ENCODE assay signal across 22 cellular contexts in the genomic region with DNA sequence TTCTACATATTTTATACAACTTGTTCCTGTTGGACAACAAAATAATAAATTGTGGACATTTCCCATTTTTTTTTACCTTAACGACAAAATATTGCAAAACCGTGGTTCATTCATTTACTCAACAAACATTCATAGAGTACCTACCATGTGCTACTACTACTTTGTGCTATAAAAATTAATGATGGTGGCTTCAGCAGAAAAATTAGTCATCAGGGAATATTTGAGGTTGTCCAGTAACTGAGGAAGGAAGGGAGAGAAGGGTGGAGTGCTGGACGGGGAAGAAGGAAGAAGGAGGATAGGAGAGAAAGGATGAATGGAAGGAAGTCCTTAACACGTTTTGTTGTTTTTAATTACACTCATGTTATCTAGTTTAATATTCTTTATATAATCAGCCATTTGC. TPM values are rescaled to one million over a fixed set of nuclear protein-coding genes. Genes with fewer than 3 reads are reported as not detected.
A peak's percentile ranks its signal among the peaks of the same experiment; 100 is the strongest.
DNase-seq lines count a peak whose midpoint lies in the region; ATAC-seq, FAIRE-seq and TF ChIP-seq lines count a peak whose summit lies in the region.
"Had no signal": no experiment of that assay in that cellular context is flagged by ENCODE, and none has a peak within 500 bp of the region (broad histone marks: within the 10 kb centered on the region; RNA-seq: fewer than 3 reads in every experiment).

No MANE protein-coding gene starts in this region.

- H3K4me3 ChIP-seq in HEK293 (ENCODE audit: low read depth, low read length) (no peak overlapping the region), endothelial cell of umbilical vein (replicated peaks in 1 of 3; ENCODE audit: insufficient read depth in 1 of 3, low read depth in 1 of 3, low read length in 3 of 3) (no peak overlapping the region), PC-9 (no peak overlapping the region)
- H3K4me3 ChIP-seq: A549, BLaER1, K562 had no signal

- H3K9me1 ChIP-seq in endothelial cell of umbilical vein (replicated peaks; ENCODE audit: control insufficient read depth, extremely low read depth, insufficient read depth, low read length), result no peaks in the 10 kb centered on the region

- dilution Hi-C loops in endothelial cell of umbilical vein (cut with MboI; ENCODE audit: extremely low pct_ligation_motif_present, low sequenced_read_pairs), result no loop called here

- TF ChIP-seq CTCF in HEK293 (tag by site-specific recombination; IDR thresholded peaks at IDR 0.05) (no peak), endothelial cell of umbilical vein (IDR thresholded peaks at IDR 0.05; ENCODE audit: extremely low read depth in 1 of 2, insufficient read depth in 1 of 2, low read depth in 1 of 2, low read length in 2 of 2) (no peak), osteocyte (IDR thresholded peaks at IDR 0.05) (no peak), PC-9 (conservative IDR thresholded peaks at IDR 0.05) (no peak)

- no peaks in the 10 kb centered on the region for H3K9me3 ChIP-seq in HEK293 (ENCODE audit: control insufficient read depth, insufficient read depth, low read depth, low read length)
- no peaks in the 10 kb centered on the region for H3K9me3 ChIP-seq in endothelial cell of umbilical vein (replicated peaks; ENCODE audit: control insufficient read depth, insufficient read depth, low read length)
- H3K9me3 ChIP-seq in PC-9 (ENCODE audit: insufficient read depth, low read depth), result no peaks in the 10 kb centered on the region
- H3K9me3 ChIP-seq: A549, BLaER1 had no signal

- H3K27ac ChIP-seq in HEK293 (ENCODE audit: extremely low read depth, low read depth, low read length), result no peak overlapping the region
- H3K27ac ChIP-seq in endothelial cell of umbilical vein (ENCODE audit: insufficient read depth, low read depth, low read length), result peak overlapping the region; percentile 5
- no peak overlapping the region for H3K27ac ChIP-seq in PC-9
- H3K27ac ChIP-seq: A549, BLaER1, RWPE1 had no signal

- no peak overlapping the region for H3K9ac ChIP-seq in endothelial cell of umbilical vein (replicated peaks; ENCODE audit: extremely low read depth, insufficient read depth, low read length)
- H3K9ac ChIP-seq: BLaER1 had no signal

- peaks cover 74% of the 10 kb centered on the region for H3K4me1 Mint-ChIP-seq in osteocyte (ENCODE audit: unreplicated experiment)
- H3K4me1 Mint-ChIP-seq: CD4-positive, alpha-beta memory T cell had no signal

- no peaks in the 10 kb centered on the region for H4K20me1 ChIP-seq in endothelial cell of umbilical vein (replicated peaks; ENCODE audit: control insufficient read depth, extremely low read depth, insufficient read depth, low read length)
- H4K20me1 ChIP-seq in PC-9 (ENCODE audit: insufficient read depth), result no peaks in the 10 kb centered on the region

- intact Hi-C loops in endothelial cell of umbilical vein (cut with micrococcal nuclease), result no loop called here
- intact Hi-C loops in PC-9 (cut with micrococcal nuclease; ENCODE audit: unreplicated experiment), result no loop called here

- H3K4me1 ChIP-seq in HEK293 (ENCODE audit: control insufficient read depth, insufficient read depth, low read length) (peaks cover 12% of the 10 kb centered on the region), endothelial cell of umbilical vein (ENCODE audit: control insufficient read depth, extremely low read depth, insufficient read depth, low read length) (peaks cover 63% of the 10 kb centered on the region), PC-9 (replicated peaks; ENCODE audit: insufficient read depth) (peaks cover 20% of the 10 kb centered on the region)

- BruUV-seq in endothelial cell of umbilical vein (replicated peaks; lab: Mats Ljungman, UMichigan), result no TSS peak
- BruUV-seq in PC-9 (replicated peaks; lab: Mats Ljungman, UMichigan), result no TSS peak

- peaks cover 26% of the 10 kb centered on the region for H3K36me3 Mint-ChIP-seq in osteocyte (ENCODE audit: unreplicated experiment)

- CTCF ChIA-PET in HEK293 (lab: Yijun Ruan, JAX) (no interaction called here), endothelial cell of umbilical vein (lab: Charles Lee) (no interaction called here), PC-9 (lab: Charles Lee) (no interaction called here)

- no peak overlapping the region for H3K4me3 Mint-ChIP-seq in osteocyte (ENCODE audit: unreplicated experiment)
- H3K4me3 Mint-ChIP-seq: CD4-positive, alpha-beta memory T cell had no signal

- peak; percentile 42 for DNase-seq in A172 (ENCODE audit: low spot score)
- DNase-seq in endothelial cell of umbilical vein (ENCODE audit: low read depth, low spot score), result peak; percentile 28
- no peak for DNase-seq in osteocyte (ENCODE audit: extremely low spot score, unreplicated experiment)
- DNase-seq in PC-9, result no peak
- DNase-seq in COLO668 (lab: John Stamatoyannopoulos, UW; ENCODE audit: unreplicated experiment), result no peak
- no peak for DNase-seq in HT-29 (ENCODE audit: low spot score)
- DNase-seq: Calu3; CD4-positive, alpha-beta memory T cell; DMS53; NCI-H1105 treated with DMSO at 0.1 percent for 48 hours; NCI-H1694 treated with DMSO at 0.1 percent for 48 hours; NCI-H748 treated with DMSO at 0.1 percent for 48 hours; NK-92 treated with Interleukin-12 subunit alpha and Interleukin-12 subunit beta, amount 100 ng/mL, for 24 hours; SIG-M5 had no signal

- H3K4me2 ChIP-seq in endothelial cell of umbilical vein (ENCODE audit: insufficient read depth, low read length) (peak overlapping the region; percentile 52), PC-9 (no peak overlapping the region)
- H3K4me2 ChIP-seq: A549, BLaER1 had no signal

- H3K27me3 ChIP-seq in endothelial cell of umbilical vein (ENCODE audit: control insufficient read depth in 2 of 2, insufficient read depth in 2 of 2, low read length in 2 of 2) (no peaks in the 10 kb centered on the region), PC-9 (ENCODE audit: insufficient read depth, low read depth) (no peaks in the 10 kb centered on the region)
- H3K27me3 ChIP-seq: BLaER1 had no signal

- no peaks in the 10 kb centered on the region for H3K9me3 Mint-ChIP-seq in osteocyte (ENCODE audit: unreplicated experiment)
- H3K9me3 Mint-ChIP-seq: CD4-positive, alpha-beta memory T cell had no signal

- H2AFZ ChIP-seq in endothelial cell of umbilical vein (ENCODE audit: low read depth, low read length), result no peak overlapping the region
- no peak overlapping the region for H2AFZ ChIP-seq in PC-9

- H3K36me3 ChIP-seq in HEK293 (ENCODE audit: control insufficient read depth in 2 of 2, insufficient read depth in 1 of 2, low read length in 2 of 2) (peaks cover 0 to 6% of the 10 kb centered on the region in 2 experiments; a peak in 1 of 3 replicates), endothelial cell of umbilical vein (ENCODE audit: control insufficient read depth in 2 of 2, extremely low read depth in 1 of 2, insufficient read depth in 2 of 2, low read length in 2 of 2) (peaks cover 2 to 3% of the 10 kb centered on the region in 2 experiments), PC-9 (ENCODE audit: low read depth) (no peaks in the 10 kb centered on the region; the same call in 1 of the 2 replicates)

- no peaks in the 10 kb centered on the region for H3F3A ChIP-seq in PC-9 (ENCODE audit: insufficient read depth, low read depth)

- H3K9me2 ChIP-seq in PC-9 (ENCODE audit: insufficient read depth), result no peaks in the 10 kb centered on the region

- no peak for TF ChIP-seq POLR2A in endothelial cell of umbilical vein (IDR thresholded peaks at IDR 0.05; ENCODE audit: low read depth, low read length)

- H3K27ac Mint-ChIP-seq in osteocyte (ENCODE audit: unreplicated experiment), result peak overlapping the region; percentile 53
- H3K27ac Mint-ChIP-seq: CD4-positive, alpha-beta memory T cell had no signal

- no peaks in the 10 kb centered on the region for H3K27me3 Mint-ChIP-seq in osteocyte (ENCODE audit: unreplicated experiment)
- H3K27me3 Mint-ChIP-seq: CD4-positive, alpha-beta memory T cell had no signal

- FAIRE-seq in endothelial cell of umbilical vein (lab: Jason Lieb, UNC), result no peak
- FAIRE-seq: H1, K562 had no signal

- no peak for ATAC-seq in HG03196 (IDR thresholded peaks at IDR 0.05; ENCODE audit: unreplicated experiment)
- ATAC-seq: A549, K562, SK-N-SH treated with all-trans-retinoic acid at 6 μM for 48 hours had no signal

- POLR2A ChIA-PET in HEK293 (lab: Yijun Ruan, JAX), result no interaction called here
- POLR2A ChIA-PET in endothelial cell of umbilical vein (lab: Charles Lee), result no interaction called here
- POLR2A ChIA-PET in PC-9 (lab: Charles Lee; ENCODE audit: unreplicated experiment), result no interaction called here

- H3K79me2 ChIP-seq in endothelial cell of umbilical vein (ENCODE audit: control insufficient read depth, insufficient read depth, low read length), result peaks cover 83% of the 10 kb centered on the region
- H3K79me2 ChIP-seq in PC-9 (ENCODE audit: low read depth), result peaks cover 11% of the 10 kb centered on the region; the same call in 1 of the 2 replicates

TF ChIP-seq in HEK293, 187 proteins besides CTCF, POLR2A, EP300 and RAD21 (continues in another document):
- 0 out of 2 replicates have a peak, but pooled peaks have one; percentile 13 for TF ChIP-seq ZNF366 (tag by site-specific recombination; conservative IDR thresholded peaks at IDR 0.05)

TF ChIP-seq in endothelial cell of umbilical vein, 7 proteins besides CTCF, POLR2A, EP300 and RAD21:
- peak; percentile 43 for TF ChIP-seq FOS (IDR thresholded peaks at IDR 0.05; ENCODE audit: borderline replicate concordance, insufficient read depth, low read length)
- TF ChIP-seq, protein P1, sequence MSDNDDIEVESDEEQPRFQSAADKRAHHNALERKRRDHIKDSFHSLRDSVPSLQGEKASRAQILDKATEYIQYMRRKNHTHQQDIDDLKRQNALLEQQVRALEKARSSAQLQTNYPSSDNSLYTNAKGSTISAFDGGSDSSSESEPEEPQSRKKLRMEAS (IDR thresholded peaks at IDR 0.05; ENCODE audit: insufficient read depth, insufficient read length), result no peak
TF ChIP-seq in endothelial cell of umbilical vein: peak in this region for 1.

RNA-seq across cellular contexts. Expression of a gene that starts 53.7 kb away (rescaled TPM):
- 43.2 and 82.3 TPM in 2 replicates for total RNA-seq in A172 (2014; rRNA removed; shearing (Covaris generic))
- total RNA-seq in endothelial cell of umbilical vein (154 TPM in 2 replicates), osteocyte (81.5 and 84.1 TPM in 2 replicates), PC-9 (2021) (77.0 and 85.0 TPM in 2 replicates)
- polyA plus RNA-seq in endothelial cell of umbilical vein, result 37.2 and 45.5 TPM in 2 replicates
- 41.7 and 42.3 TPM in 2 replicates for polyA plus RNA-seq in endothelial cell of umbilical vein (2011; cell fraction: cytosol; rRNA removed)
- 179 and 233 TPM in 2 replicates for polyA plus RNA-seq in endothelial cell of umbilical vein (2011; cell fraction: nucleus; rRNA removed)
- 84.8 and 122 TPM in 2 replicates for polyA plus RNA-seq in endothelial cell of umbilical vein (2012)
- 182 and 216 TPM in 2 replicates for polyA minus RNA-seq in endothelial cell of umbilical vein
- 8.4 TPM for polyA minus RNA-seq in endothelial cell of umbilical vein (2011; cell fraction: cytosol; rRNA and poly(A)+ RNA removed)
- polyA minus RNA-seq in endothelial cell of umbilical vein (2011; cell fraction: nucleus; rRNA and poly(A)+ RNA removed), result 280 and 362 TPM in 2 replicates
- 17.6 and 18.4 TPM in 2 replicates for total RNA-seq in HT-29 (2014; rRNA removed; shearing (Covaris generic))

Comparison
In these comparisons a context has a peak if more than half of its experiments do, and no peak if none do; other contexts are left out.
1. DNase-seq: peak in A172 (single experiment) and endothelial cell of umbilical vein (single experiment); none in osteocyte (single experiment), PC-9 (0 of 2), COLO668 (single experiment) and HT-29 (single experiment).